ENCODE assay signal across 13 cellular contexts in the genomic region with DNA sequence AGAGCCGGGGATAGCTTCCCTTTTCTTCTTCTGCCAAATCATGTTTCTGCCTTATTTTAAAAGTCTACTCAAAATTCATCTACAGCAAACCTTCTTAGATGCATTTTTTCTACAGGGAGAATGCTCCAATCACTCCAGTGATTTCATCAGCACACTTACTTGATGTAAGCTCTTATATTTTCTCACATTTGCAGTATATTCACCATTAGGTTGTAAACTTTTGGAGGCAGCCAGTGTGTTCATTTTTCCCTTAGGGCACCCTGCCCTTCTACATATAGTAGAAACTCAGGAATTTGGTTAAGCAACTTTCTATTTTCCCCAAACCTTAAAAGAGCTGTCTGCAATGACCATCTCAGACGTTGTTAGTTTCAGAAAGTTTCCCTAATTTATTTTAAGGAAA.
"Had no signal": no experiment of that assay in that cellular context is flagged by ENCODE, and none has a peak within 500 bp of the region (broad histone marks: within the 10 kb centered on the region; RNA-seq: fewer than 3 reads in every experiment).

No MANE protein-coding gene starts in this region.

- ATAC-seq: activated CD8-positive, alpha-beta memory T cell treated with anti-CD3 and anti-CD28 coated beads, Interleukin-2, amount 10 ng/mL, durations not matched to agents 7 days and 5 days; naive thymus-derived CD4-positive, alpha-beta T cell; right cardiac atrium; stimulated activated effector memory CD8-positive, alpha-beta T cell treated with anti-CD3 and anti-CD28 coated beads, Interleukin-12 subunit alpha, Interleukin-12 subunit beta, amount 100 ng/mL, for 72 hours; upper lobe of right lung had no signal

- H3K4me3 ChIP-seq: lung, upper lobe of right lung had no signal

- H3K9me3 ChIP-seq: upper lobe of right lung had no signal

- H3K36me3 ChIP-seq: upper lobe of right lung had no signal

- DNase-seq: activated CD4-positive, alpha-beta T cell treated with anti-CD3 and anti-CD28 coated beads, Interleukin-2, amount 50 U/mL, for 4 hours; activated CD4-positive, CD25-positive, alpha-beta regulatory T cell treated with anti-CD3 and anti-CD28 coated beads, Interleukin-2, amount 50 U/mL, for 72 hours; activated CD8-positive, alpha-beta memory T cell treated with anti-CD3 and anti-CD28 coated beads, Interleukin-2, amount 10 ng/mL, durations not matched to agents 7 days and 5 days; activated T-cell treated with anti-CD3 and anti-CD28 coated beads, Interleukin-2, amount 50 U/mL, for 48 hours; cortex of kidney; effector memory CD4-positive, alpha-beta T cell; glutamatergic neuron; left colon; naive thymus-derived CD4-positive, alpha-beta T cell; right cardiac atrium; upper lobe of right lung had no signal

- H3K27ac ChIP-seq: upper lobe of right lung had no signal

- H3K27me3 ChIP-seq: upper lobe of right lung had no signal
